ENCODE assay signal across 1 cellular context in the genomic region with DNA sequence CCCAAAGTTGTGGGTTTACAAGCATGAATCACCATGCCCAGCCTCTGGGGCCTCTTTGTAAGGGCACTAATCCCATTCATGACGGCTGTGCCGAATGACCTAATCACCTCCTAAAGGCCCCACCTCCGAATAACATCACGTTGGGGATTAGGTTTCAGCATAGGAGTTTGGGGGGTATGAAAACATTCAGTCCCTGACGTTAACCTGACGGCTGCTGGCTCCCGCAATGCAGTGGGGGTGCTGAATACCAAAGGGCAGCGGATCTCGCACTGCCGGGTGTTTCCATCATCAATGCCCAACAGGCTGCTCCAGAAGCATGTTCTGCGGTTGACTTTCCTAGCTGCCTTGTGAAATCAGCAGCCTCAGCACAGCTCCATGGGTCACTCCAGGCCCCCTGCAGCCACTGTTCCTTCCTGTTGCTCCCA.
TF ChIP-seq lines count a peak whose summit lies in the region.

No MANE protein-coding gene starts in this region.

TF ChIP-seq in WTC11, 78 proteins besides CTCF, POLR2A, EP300 and RAD21 (continued from another document):
- TF ChIP-seq, protein P1, sequence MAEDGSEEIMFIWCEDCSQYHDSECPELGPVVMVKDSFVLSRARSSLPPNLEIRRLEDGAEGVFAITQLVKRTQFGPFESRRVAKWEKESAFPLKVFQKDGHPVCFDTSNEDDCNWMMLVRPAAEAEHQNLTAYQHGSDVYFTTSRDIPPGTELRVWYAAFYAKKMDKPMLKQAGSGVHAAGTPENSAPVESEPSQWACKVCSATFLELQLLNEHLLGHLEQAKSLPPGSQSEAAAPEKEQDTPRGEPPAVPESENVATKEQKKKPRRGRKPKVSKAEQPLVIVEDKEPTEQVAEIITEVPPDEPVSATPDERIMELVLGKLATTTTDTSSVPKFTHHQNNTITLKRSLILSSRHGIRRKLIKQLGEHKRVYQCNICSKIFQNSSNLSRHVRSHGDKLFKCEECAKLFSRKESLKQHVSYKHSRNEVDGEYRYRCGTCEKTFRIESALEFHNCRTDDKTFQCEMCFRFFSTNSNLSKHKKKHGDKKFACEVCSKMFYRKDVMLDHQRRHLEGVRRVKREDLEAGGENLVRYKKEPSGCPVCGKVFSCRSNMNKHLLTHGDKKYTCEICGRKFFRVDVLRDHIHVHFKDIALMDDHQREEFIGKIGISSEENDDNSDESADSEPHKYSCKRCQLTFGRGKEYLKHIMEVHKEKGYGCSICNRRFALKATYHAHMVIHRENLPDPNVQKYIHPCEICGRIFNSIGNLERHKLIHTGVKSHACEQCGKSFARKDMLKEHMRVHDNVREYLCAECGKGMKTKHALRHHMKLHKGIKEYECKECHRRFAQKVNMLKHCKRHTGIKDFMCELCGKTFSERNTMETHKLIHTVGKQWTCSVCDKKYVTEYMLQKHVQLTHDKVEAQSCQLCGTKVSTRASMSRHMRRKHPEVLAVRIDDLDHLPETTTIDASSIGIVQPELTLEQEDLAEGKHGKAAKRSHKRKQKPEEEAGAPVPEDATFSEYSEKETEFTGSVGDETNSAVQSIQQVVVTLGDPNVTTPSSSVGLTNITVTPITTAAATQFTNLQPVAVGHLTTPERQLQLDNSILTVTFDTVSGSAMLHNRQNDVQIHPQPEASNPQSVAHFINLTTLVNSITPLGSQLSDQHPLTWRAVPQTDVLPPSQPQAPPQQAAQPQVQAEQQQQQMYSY (CRISPR knock-in tag; IDR thresholded peaks at IDR 0.05) = no peak
- no peak for TF ChIP-seq GTF2I (CRISPR knock-in tag; conservative IDR thresholded peaks at IDR 0.05)
- TF ChIP-seq MXD4 (CRISPR knock-in tag; IDR thresholded peaks at IDR 0.05; ENCODE audit: borderline replicate concordance) = no peak
- TF ChIP-seq NFE2L1 (CRISPR knock-in tag; IDR thresholded peaks at IDR 0.05) = no peak
- TF ChIP-seq, protein P2, sequence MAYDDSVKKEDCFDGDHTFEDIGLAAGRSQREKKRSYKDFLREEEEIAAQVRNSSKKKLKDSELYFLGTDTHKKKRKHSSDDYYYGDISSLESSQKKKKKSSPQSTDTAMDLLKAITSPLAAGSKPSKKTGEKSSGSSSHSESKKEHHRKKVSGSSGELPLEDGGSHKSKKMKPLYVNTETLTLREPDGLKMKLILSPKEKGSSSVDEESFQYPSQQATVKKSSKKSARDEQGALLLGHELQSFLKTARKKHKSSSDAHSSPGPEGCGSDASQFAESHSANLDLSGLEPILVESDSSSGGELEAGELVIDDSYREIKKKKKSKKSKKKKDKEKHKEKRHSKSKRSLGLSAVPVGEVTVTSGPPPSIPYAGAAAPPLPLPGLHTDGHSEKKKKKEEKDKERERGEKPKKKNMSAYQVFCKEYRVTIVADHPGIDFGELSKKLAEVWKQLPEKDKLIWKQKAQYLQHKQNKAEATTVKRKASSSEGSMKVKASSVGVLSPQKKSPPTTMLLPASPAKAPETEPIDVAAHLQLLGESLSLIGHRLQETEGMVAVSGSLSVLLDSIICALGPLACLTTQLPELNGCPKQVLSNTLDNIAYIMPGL (CRISPR knock-in tag; IDR thresholded peaks at IDR 0.05) = no peak
- TF ChIP-seq, protein P3, sequence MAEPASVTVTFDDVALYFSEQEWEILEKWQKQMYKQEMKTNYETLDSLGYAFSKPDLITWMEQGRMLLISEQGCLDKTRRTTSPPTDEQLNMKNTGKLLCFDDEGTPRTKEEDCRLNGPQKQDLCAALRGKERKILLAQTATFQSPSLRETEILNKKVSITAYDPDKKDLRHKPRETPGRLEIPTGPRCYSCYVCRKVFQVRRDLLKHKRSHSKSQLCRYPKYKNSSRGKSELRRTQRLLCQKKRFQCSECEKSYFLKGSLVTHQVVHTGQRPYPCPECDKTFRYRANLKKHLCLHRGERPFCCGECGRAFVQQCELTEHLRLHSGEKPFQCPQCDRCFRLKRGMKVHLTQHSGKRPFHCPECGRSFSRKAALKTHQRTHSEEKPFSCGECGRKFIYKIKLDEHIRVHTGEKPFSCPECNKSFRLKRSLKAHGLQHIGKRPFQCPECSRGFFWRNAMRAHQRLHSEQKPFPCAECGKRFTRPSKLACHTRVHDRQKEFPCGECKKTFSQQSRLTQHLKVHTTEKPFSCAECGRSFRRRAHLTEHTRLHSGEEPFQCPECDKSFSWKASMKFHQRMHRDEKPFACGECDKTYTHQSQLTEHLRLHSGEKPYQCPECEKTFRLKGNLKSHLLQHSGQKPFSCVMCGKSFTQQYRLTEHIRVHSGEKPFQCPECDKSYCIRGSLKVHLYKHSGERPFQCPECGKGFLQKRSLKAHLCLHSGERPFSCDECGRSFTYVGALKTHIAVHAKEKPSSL (CRISPR knock-in tag; conservative IDR thresholded peaks at IDR 0.05) = no peak
- no peak for TF ChIP-seq IRF2 (CRISPR knock-in tag; IDR thresholded peaks at IDR 0.05; ENCODE audit: borderline replicate concordance, low read depth)
- TF ChIP-seq, protein P4, sequence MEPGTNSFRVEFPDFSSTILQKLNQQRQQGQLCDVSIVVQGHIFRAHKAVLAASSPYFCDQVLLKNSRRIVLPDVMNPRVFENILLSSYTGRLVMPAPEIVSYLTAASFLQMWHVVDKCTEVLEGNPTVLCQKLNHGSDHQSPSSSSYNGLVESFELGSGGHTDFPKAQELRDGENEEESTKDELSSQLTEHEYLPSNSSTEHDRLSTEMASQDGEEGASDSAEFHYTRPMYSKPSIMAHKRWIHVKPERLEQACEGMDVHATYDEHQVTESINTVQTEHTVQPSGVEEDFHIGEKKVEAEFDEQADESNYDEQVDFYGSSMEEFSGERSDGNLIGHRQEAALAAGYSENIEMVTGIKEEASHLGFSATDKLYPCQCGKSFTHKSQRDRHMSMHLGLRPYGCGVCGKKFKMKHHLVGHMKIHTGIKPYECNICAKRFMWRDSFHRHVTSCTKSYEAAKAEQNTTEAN (CRISPR knock-in tag; IDR thresholded peaks at IDR 0.05) = 0 out of 2 replicates have a peak, but pooled peaks have one; percentile 9
TF ChIP-seq in WTC11: peak in this region for 2.
